In the genomic region with DNA sequence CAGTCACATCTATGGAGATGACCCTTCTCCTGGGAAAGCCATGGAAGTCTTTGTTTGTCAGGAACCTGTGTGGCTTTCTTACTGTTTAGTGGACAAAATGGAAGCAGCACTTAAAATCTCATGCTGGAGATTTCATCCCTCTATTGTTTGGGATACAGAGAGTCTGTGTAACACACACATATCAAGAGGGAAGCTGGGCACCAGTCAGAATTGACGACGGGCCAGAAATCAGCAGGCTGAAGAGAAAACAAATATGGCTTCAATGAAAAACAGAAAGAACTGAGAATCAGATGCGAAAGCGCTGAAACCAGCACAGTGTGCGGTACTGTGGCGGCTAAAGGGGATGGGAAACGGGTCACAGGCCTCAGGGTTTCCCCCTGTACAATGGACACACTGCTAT, we compare ENCODE assay signal across 17 cellular contexts.
DNase-seq lines count a peak whose midpoint lies in the region; ATAC-seq and TF ChIP-seq lines count a peak whose summit lies in the region.
"Had no signal": no experiment of that assay in that cellular context is flagged by ENCODE, and none has a peak within 500 bp of the region (broad histone marks: within the 10 kb centered on the region; RNA-seq: fewer than 3 reads in every experiment).

No MANE protein-coding gene starts in this region.

- H3K27me3 ChIP-seq in GM23248 (replicated peaks; ENCODE audit: insufficient read depth) (no peaks in the 10 kb centered on the region), rectal smooth muscle tissue (ENCODE audit: control insufficient read depth, insufficient read depth, low read length) (no peaks in the 10 kb centered on the region)
- H3K27me3 ChIP-seq: esophagus squamous epithelium, SJSA1 had no signal

- H3K9ac ChIP-seq in GM23248 (peak overlapping the region; percentile 20), rectal smooth muscle tissue (ENCODE audit: low read length) (no peak overlapping the region)

- no peak overlapping the region for H3K4me3 ChIP-seq in GM23248
- H3K4me3 ChIP-seq in rectal smooth muscle tissue (ENCODE audit: low read length) = no peak overlapping the region
- H3K4me3 ChIP-seq: A549, coronary artery, esophagus squamous epithelium, HAP-1, SJSA1 had no signal

- peaks cover 12% of the 10 kb centered on the region for H3K4me1 ChIP-seq in GM23248 (ENCODE audit: insufficient read depth)
- peaks cover 20% of the 10 kb centered on the region for H3K4me1 ChIP-seq in rectal smooth muscle tissue (ENCODE audit: control insufficient read depth, insufficient read depth, low read length)
- H3K4me1 ChIP-seq: A549, HAP-1, SJSA1 had no signal

- WGBS in GM23248 (ENCODE audit: low coverage in 1 of 2, low lambda C conversion rate in 2 of 2, missing lambda C conversion rate in 2 of 2), 2 experiments = 23% methylated on average over 7 of the region's 7 CpGs

- no peaks in the 10 kb centered on the region for H3K79me2 ChIP-seq in GM23248 (ENCODE audit: insufficient read depth)

- no peak overlapping the region for H3K4me2 ChIP-seq in GM23248 (ENCODE audit: unreplicated experiment)
- H3K4me2 ChIP-seq: A549 had no signal

- no peaks in the 10 kb centered on the region for H3K9me2 ChIP-seq in GM23248 (ENCODE audit: insufficient read depth)

- H2AFZ ChIP-seq in GM23248 = peak overlapping the region; percentile 92

- H3K36me3 ChIP-seq in GM23248 (ENCODE audit: low read depth) (no peaks in the 10 kb centered on the region), rectal smooth muscle tissue (ENCODE audit: control insufficient read depth, insufficient read depth, low read length) (no peaks in the 10 kb centered on the region)
- H3K36me3 ChIP-seq: esophagus squamous epithelium, HAP-1, SJSA1 had no signal

- H3K9me3 ChIP-seq in GM23248 (ENCODE audit: low read depth) = no peaks in the 10 kb centered on the region
- H3K9me3 ChIP-seq: A549, esophagus squamous epithelium, HAP-1, SJSA1 had no signal

- no peaks in the 10 kb centered on the region for H3F3A ChIP-seq in GM23248 (ENCODE audit: insufficient read depth)

- DNase-seq in GM23248 (no peak), globus pallidus (ENCODE audit: low spot score) (peak; percentile 61)
- DNase-seq: COR-L47, DMS79 treated with DMSO at 0.1 percent for 48 hours, esophagus squamous epithelium, NCI-H2081, T-helper 1 cell had no signal

- H3K27ac ChIP-seq in GM23248 (no peak overlapping the region), angular gyrus (ENCODE audit: low read depth, low read length) (peak overlapping the region; percentile 50), rectal smooth muscle tissue (ENCODE audit: low read depth, low read length) (peak overlapping the region; percentile 48)
- H3K27ac ChIP-seq: A549, coronary artery, SJSA1 had no signal

- in situ Hi-C loops in GM23248 (cut with MboI) = no loop called here

- ATAC-seq in HG03039 (IDR thresholded peaks at IDR 0.05; ENCODE audit: unreplicated experiment) = no peak
- ATAC-seq in HG03025 (IDR thresholded peaks at IDR 0.05; ENCODE audit: low FRiP score, unreplicated experiment) = no peak
- ATAC-seq in SK-N-SH treated with all-trans-retinoic acid at 6 μM for 48 hours = no peak
- ATAC-seq in GM21528 (IDR thresholded peaks at IDR 0.05; ENCODE audit: low FRiP score, unreplicated experiment) = no peak
- ATAC-seq: A549 had no signal

- H4K20me1 ChIP-seq in GM23248 (ENCODE audit: insufficient read depth) = no peaks in the 10 kb centered on the region

TF ChIP-seq in SK-N-SH treated with all-trans-retinoic acid at 6 μM for 48 hours, 23 proteins besides CTCF, POLR2A, EP300 and RAD21:
- no peak for TF ChIP-seq OSR1 (CRISPR knock-in tag; IDR thresholded peaks at IDR 0.05)
- TF ChIP-seq ISL1 (CRISPR knock-in tag; IDR thresholded peaks at IDR 0.05) = no peak
- TF ChIP-seq BACH2 (CRISPR knock-in tag; IDR thresholded peaks at IDR 0.05; ENCODE audit: borderline replicate concordance) = no peak
- TF ChIP-seq RARB (CRISPR knock-in tag; IDR thresholded peaks at IDR 0.05) = no peak
- no peak for TF ChIP-seq ZNF8 (CRISPR knock-in tag; IDR thresholded peaks at IDR 0.05)
- no peak for TF ChIP-seq ARNTL (CRISPR knock-in tag; IDR thresholded peaks at IDR 0.05; ENCODE audit: borderline replicate concordance, low read depth)
- TF ChIP-seq SNAI2 (CRISPR knock-in tag; IDR thresholded peaks at IDR 0.05) = no peak
- TF ChIP-seq, protein P1, sequence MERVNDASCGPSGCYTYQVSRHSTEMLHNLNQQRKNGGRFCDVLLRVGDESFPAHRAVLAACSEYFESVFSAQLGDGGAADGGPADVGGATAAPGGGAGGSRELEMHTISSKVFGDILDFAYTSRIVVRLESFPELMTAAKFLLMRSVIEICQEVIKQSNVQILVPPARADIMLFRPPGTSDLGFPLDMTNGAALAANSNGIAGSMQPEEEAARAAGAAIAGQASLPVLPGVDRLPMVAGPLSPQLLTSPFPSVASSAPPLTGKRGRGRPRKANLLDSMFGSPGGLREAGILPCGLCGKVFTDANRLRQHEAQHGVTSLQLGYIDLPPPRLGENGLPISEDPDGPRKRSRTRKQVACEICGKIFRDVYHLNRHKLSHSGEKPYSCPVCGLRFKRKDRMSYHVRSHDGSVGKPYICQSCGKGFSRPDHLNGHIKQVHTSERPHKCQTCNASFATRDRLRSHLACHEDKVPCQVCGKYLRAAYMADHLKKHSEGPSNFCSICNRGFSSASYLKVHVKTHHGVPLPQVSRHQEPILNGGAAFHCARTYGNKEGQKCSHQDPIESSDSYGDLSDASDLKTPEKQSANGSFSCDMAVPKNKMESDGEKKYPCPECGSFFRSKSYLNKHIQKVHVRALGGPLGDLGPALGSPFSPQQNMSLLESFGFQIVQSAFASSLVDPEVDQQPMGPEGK (CRISPR knock-in tag; IDR thresholded peaks at IDR 0.05; ENCODE audit: borderline replicate concordance) = no peak
- TF ChIP-seq ZC3H10 (CRISPR knock-in tag; IDR thresholded peaks at IDR 0.05) = no peak
- TF ChIP-seq, protein P2, sequence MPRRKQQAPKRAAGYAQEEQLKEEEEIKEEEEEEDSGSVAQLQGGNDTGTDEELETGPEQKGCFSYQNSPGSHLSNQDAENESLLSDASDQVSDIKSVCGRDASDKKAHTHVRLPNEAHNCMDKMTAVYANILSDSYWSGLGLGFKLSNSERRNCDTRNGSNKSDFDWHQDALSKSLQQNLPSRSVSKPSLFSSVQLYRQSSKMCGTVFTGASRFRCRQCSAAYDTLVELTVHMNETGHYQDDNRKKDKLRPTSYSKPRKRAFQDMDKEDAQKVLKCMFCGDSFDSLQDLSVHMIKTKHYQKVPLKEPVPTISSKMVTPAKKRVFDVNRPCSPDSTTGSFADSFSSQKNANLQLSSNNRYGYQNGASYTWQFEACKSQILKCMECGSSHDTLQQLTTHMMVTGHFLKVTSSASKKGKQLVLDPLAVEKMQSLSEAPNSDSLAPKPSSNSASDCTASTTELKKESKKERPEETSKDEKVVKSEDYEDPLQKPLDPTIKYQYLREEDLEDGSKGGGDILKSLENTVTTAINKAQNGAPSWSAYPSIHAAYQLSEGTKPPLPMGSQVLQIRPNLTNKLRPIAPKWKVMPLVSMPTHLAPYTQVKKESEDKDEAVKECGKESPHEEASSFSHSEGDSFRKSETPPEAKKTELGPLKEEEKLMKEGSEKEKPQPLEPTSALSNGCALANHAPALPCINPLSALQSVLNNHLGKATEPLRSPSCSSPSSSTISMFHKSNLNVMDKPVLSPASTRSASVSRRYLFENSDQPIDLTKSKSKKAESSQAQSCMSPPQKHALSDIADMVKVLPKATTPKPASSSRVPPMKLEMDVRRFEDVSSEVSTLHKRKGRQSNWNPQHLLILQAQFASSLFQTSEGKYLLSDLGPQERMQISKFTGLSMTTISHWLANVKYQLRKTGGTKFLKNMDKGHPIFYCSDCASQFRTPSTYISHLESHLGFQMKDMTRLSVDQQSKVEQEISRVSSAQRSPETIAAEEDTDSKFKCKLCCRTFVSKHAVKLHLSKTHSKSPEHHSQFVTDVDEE (CRISPR knock-in tag; IDR thresholded peaks at IDR 0.05) = no peak
- TF ChIP-seq TOX (CRISPR knock-in tag; IDR thresholded peaks at IDR 0.05; ENCODE audit: borderline replicate concordance) = no peak
- TF ChIP-seq ZFP3 (CRISPR knock-in tag; IDR thresholded peaks at IDR 0.05) = no peak
- no peak for TF ChIP-seq ZFP30 (CRISPR knock-in tag; IDR thresholded peaks at IDR 0.05)
- no peak for TF ChIP-seq ZNF565 (CRISPR knock-in tag; conservative IDR thresholded peaks at IDR 0.05; ENCODE audit: low read depth)
- no peak for TF ChIP-seq GLIS3 (CRISPR knock-in tag; IDR thresholded peaks at IDR 0.05)
